Comparison of ENCODE assay signal across 22 cellular contexts in the genomic region with DNA sequence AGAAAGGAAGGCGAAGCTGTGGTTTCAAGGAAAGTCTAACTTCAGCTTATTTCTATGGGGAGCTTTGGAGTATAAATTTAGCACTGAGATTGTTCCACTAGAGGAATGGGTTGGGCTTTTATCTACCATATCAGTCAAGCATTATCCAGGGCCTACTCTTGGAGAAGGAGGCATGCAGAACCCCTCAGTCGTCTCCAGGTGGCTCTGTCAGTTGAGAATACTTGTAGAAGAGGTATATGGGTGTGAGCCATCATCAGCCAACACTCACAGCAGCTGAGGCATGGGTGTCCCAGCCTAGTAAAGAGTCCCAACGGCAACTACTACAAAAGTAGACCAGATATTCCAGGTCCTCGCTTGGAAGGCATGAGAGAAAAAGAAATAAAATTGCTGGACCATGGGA.
DNase-seq lines count a peak whose midpoint lies in the region; ATAC-seq and TF ChIP-seq lines count a peak whose summit lies in the region.
"Had no signal": no experiment of that assay in that cellular context is flagged by ENCODE, and none has a peak within 500 bp of the region (broad histone marks: within the 10 kb centered on the region; RNA-seq: fewer than 3 reads in every experiment).

No MANE protein-coding gene starts in this region.

- no TSS peak for BruUV-seq in Caco-2 (replicated peaks; lab: Mats Ljungman, UMichigan)

- no peak overlapping the region for H3K27ac ChIP-seq in MM.1S (ENCODE audit: low read length)
- H3K27ac ChIP-seq in SU-DHL-6 (ENCODE audit: low read depth, low read length), result no peak overlapping the region
- H3K27ac ChIP-seq in iPS DF 6.9 (ENCODE audit: low read length), result no peak overlapping the region
- H3K27ac ChIP-seq: body of pancreas, heart right ventricle, upper lobe of right lung had no signal

- POLR2A ChIA-PET in Caco-2 (lab: Charles Lee), result no interaction called here

- H3K9me3 ChIP-seq in Caco-2 (no peaks in the 10 kb centered on the region), MM.1S (replicated peaks; ENCODE audit: insufficient read depth, low read length) (no peaks in the 10 kb centered on the region), SU-DHL-6 (ENCODE audit: insufficient read depth, low read length) (no peaks in the 10 kb centered on the region), iPS DF 6.9 (ENCODE audit: control insufficient read depth, insufficient read depth, low read length) (no peaks in the 10 kb centered on the region)
- H3K9me3 ChIP-seq: body of pancreas, HAP-1, MG63, upper lobe of right lung had no signal

- H3K27me3 ChIP-seq in Caco-2 (replicated peaks; ENCODE audit: control insufficient read depth, insufficient read depth, low read length) (no peaks in the 10 kb centered on the region), MM.1S (replicated peaks; ENCODE audit: insufficient read depth, low read length) (no peaks in the 10 kb centered on the region), SU-DHL-6 (ENCODE audit: low read length) (no peaks in the 10 kb centered on the region), iPS DF 6.9 (ENCODE audit: control insufficient read depth, insufficient read depth, low read length) (no peaks in the 10 kb centered on the region)
- H3K27me3 ChIP-seq: body of pancreas, heart right ventricle, upper lobe of right lung had no signal

- H3K4me1 Mint-ChIP-seq in Caco-2 (ENCODE audit: low read depth, unreplicated experiment), result no peaks in the 10 kb centered on the region
- H3K4me1 Mint-ChIP-seq: activated CD4-positive, alpha-beta T cell treated with anti-CD3 and anti-CD28 coated beads for 36 hours; activated naive CD4-positive, alpha-beta T cell treated with anti-CD3 and anti-CD28 coated beads, Interleukin-2, amount 10 ng/mL, durations not matched to agents 7 days and 5 days had no signal

- no peaks in the 10 kb centered on the region for H3K36me3 Mint-ChIP-seq in Caco-2 (ENCODE audit: insufficient read depth, unreplicated experiment)
- H3K36me3 Mint-ChIP-seq: activated naive CD4-positive, alpha-beta T cell treated with anti-CD3 and anti-CD28 coated beads, Interleukin-2, amount 10 ng/mL, durations not matched to agents 7 days and 5 days had no signal

- TF ChIP-seq CTCF in Caco-2 (IDR thresholded peaks at IDR 0.05; ENCODE audit: insufficient read depth in 1 of 2, low read depth in 1 of 2, low read length in 1 of 2, severe bottlenecking in 1 of 2, unreplicated experiment in 1 of 2), result peak in 1 of 2 experiments; percentile 19
- TF ChIP-seq CTCF in MM.1S (IDR thresholded peaks at IDR 0.05; ENCODE audit: low read length), result no peak
- no peak for TF ChIP-seq CTCF in SU-DHL-6 (IDR thresholded peaks at IDR 0.05; ENCODE audit: insufficient read depth, low read length, poor library complexity, severe bottlenecking)
- TF ChIP-seq CTCF in omental fat pad (IDR thresholded peaks at IDR 0.05), result no peak

- no peaks in the 10 kb centered on the region for H3F3A ChIP-seq in MM.1S (ENCODE audit: insufficient read depth, low read length)
- H3F3A ChIP-seq in SU-DHL-6 (ENCODE audit: insufficient read depth), result no peaks in the 10 kb centered on the region

- H3K4me1 ChIP-seq in Caco-2 (no peaks in the 10 kb centered on the region), MM.1S (ENCODE audit: low read length) (no peaks in the 10 kb centered on the region), iPS DF 6.9 (ENCODE audit: control insufficient read depth, insufficient read depth, low read length) (no peaks in the 10 kb centered on the region; the same call in 1 of the 2 replicates)
- H3K4me1 ChIP-seq: body of pancreas, heart right ventricle, upper lobe of right lung had no signal

- no peaks in the 10 kb centered on the region for H3K27me3 Mint-ChIP-seq in Caco-2 (ENCODE audit: insufficient read depth, unreplicated experiment)
- H3K27me3 Mint-ChIP-seq: activated CD4-positive, alpha-beta T cell treated with anti-CD3 and anti-CD28 coated beads for 36 hours; activated naive CD4-positive, alpha-beta T cell treated with anti-CD3 and anti-CD28 coated beads, Interleukin-2, amount 10 ng/mL, durations not matched to agents 7 days and 5 days; stimulated activated naive CD8-positive, alpha-beta T cell treated with anti-CD3 and anti-CD28 coated beads, Interleukin-15, Interleukin-2, amounts not matched to agents 100 ng/mL and 50 ng/mL, for 24 hours had no signal

- DNase-seq in Caco-2 (peak; percentile 9 to 33), MM.1S (peak; percentile 21), iPS DF 6.9 (ENCODE audit: low read depth, low spot score) (peak; percentile 5), omental fat pad (ENCODE audit: low spot score) (no peak)
- DNase-seq: activated CD4-positive, alpha-beta T cell treated with anti-CD3 and anti-CD28 coated beads for 36 hours; activated CD8-positive, alpha-beta memory T cell treated with anti-CD3 and anti-CD28 coated beads, Interleukin-2, amount 50 U/mL, for 48 hours; activated naive CD4-positive, alpha-beta T cell treated with anti-CD3 and anti-CD28 coated beads, Interleukin-2, amount 10 ng/mL, durations not matched to agents 7 days and 5 days; body of pancreas; heart right ventricle; left cardiac atrium; MG63; NCI-H2081; NCI-H524 treated with DMSO at 0.1 percent for 48 hours; right cardiac atrium; upper lobe of right lung had no signal

- H3K4me3 Mint-ChIP-seq in Caco-2 (ENCODE audit: unreplicated experiment), result no peak overlapping the region
- H3K4me3 Mint-ChIP-seq: activated CD4-positive, alpha-beta T cell treated with anti-CD3 and anti-CD28 coated beads for 36 hours; activated naive CD4-positive, alpha-beta T cell treated with anti-CD3 and anti-CD28 coated beads, Interleukin-2, amount 10 ng/mL, durations not matched to agents 7 days and 5 days; stimulated activated naive CD8-positive, alpha-beta T cell treated with anti-CD3 and anti-CD28 coated beads, Interleukin-15, Interleukin-2, amounts not matched to agents 100 ng/mL and 50 ng/mL, for 24 hours; T-helper 2 cell treated with Interferon-gamma antibody and Interleukin-4, amounts not matched to agents 5 μg/mL and 100 μg/mL, for 36 hours had no signal

- H3K4me3 ChIP-seq in Caco-2 (ENCODE audit: low read depth, low read length) (no peak overlapping the region), MM.1S (ENCODE audit: low read length) (no peak overlapping the region), SU-DHL-6 (ENCODE audit: insufficient read depth, low read length, poor library complexity, severe bottlenecking) (no peak overlapping the region), iPS DF 6.9 (ENCODE audit: low read length) (no peak overlapping the region)
- H3K4me3 ChIP-seq: body of pancreas, HAP-1, heart right ventricle, MG63, upper lobe of right lung had no signal

- H3K9ac ChIP-seq in MM.1S (ENCODE audit: low read length) (no peak overlapping the region), SU-DHL-6 (ENCODE audit: low read length) (no peak overlapping the region)

- H3K9me2 ChIP-seq in MM.1S (replicated peaks; ENCODE audit: insufficient read depth, low read length), result no peaks in the 10 kb centered on the region
- no peaks in the 10 kb centered on the region for H3K9me2 ChIP-seq in SU-DHL-6 (replicated peaks; ENCODE audit: insufficient read depth, low read length)

- H3K36me3 ChIP-seq in Caco-2 (ENCODE audit: control insufficient read depth, insufficient read depth, low read length) (no peaks in the 10 kb centered on the region), MM.1S (replicated peaks; ENCODE audit: insufficient read depth, low read length) (no peaks in the 10 kb centered on the region), SU-DHL-6 (ENCODE audit: low read length) (no peaks in the 10 kb centered on the region), iPS DF 6.9 (ENCODE audit: control insufficient read depth, insufficient read depth, low read length) (no peaks in the 10 kb centered on the region)
- H3K36me3 ChIP-seq: HAP-1, heart right ventricle, MG63, upper lobe of right lung had no signal

- H3K79me2 ChIP-seq in MM.1S (ENCODE audit: low read length), result no peaks in the 10 kb centered on the region
- H3K79me2 ChIP-seq in SU-DHL-6 (ENCODE audit: insufficient read depth, low read length), result no peaks in the 10 kb centered on the region

- no peak overlapping the region for H3K27ac Mint-ChIP-seq in Caco-2 (ENCODE audit: unreplicated experiment)
- H3K27ac Mint-ChIP-seq: activated CD4-positive, alpha-beta T cell treated with anti-CD3 and anti-CD28 coated beads for 36 hours; activated naive CD4-positive, alpha-beta T cell treated with anti-CD3 and anti-CD28 coated beads, Interleukin-2, amount 10 ng/mL, durations not matched to agents 7 days and 5 days; stimulated activated naive CD8-positive, alpha-beta T cell treated with anti-CD3 and anti-CD28 coated beads, Interleukin-15, Interleukin-2, amounts not matched to agents 100 ng/mL and 50 ng/mL, for 24 hours; T-helper 2 cell treated with Interferon-gamma antibody and Interleukin-4, amounts not matched to agents 5 μg/mL and 100 μg/mL, for 36 hours had no signal

- H3K9me3 Mint-ChIP-seq in Caco-2 (ENCODE audit: unreplicated experiment), result no peaks in the 10 kb centered on the region
- H3K9me3 Mint-ChIP-seq: T-helper 2 cell treated with Interferon-gamma antibody and Interleukin-4, amounts not matched to agents 5 μg/mL and 100 μg/mL, for 36 hours had no signal

- WGBS in iPS DF 6.9 (ENCODE audit: insufficient coverage, insufficient read length), result no CpG with 5 or more reads among the region's 4 CpGs

- H3K4me2 ChIP-seq in MM.1S (ENCODE audit: low read depth, low read length) (no peak overlapping the region), SU-DHL-6 (ENCODE audit: low read depth, low read length, poor library complexity, severe bottlenecking) (no peak overlapping the region)

- CTCF ChIA-PET in Caco-2 (lab: Charles Lee), result no interaction called here

- intact Hi-C loops in Caco-2 (cut with micrococcal nuclease; ENCODE audit: unreplicated experiment), result no loop called here

- ATAC-seq in omental fat pad (ENCODE audit: low FRiP score) (no peak), HG03159 (IDR thresholded peaks at IDR 0.05; ENCODE audit: unreplicated experiment) (no peak), HG03097 (IDR thresholded peaks at IDR 0.05; ENCODE audit: low FRiP score, unreplicated experiment) (no peak), GM18861 (IDR thresholded peaks at IDR 0.05; ENCODE audit: unreplicated experiment) (no peak)
- ATAC-seq: activated CD4-positive, alpha-beta T cell treated with anti-CD3 and anti-CD28 coated beads for 36 hours; body of pancreas; heart right ventricle; left cardiac atrium; upper lobe of right lung had no signal

- H2AFZ ChIP-seq in MM.1S (ENCODE audit: low read length), result no peak overlapping the region
- H2AFZ ChIP-seq in SU-DHL-6 (ENCODE audit: low read depth, low read length, severe bottlenecking), result peak overlapping the region; percentile 34

- H4K20me1 ChIP-seq in MM.1S (ENCODE audit: insufficient read depth, low read length), result no peaks in the 10 kb centered on the region
- H4K20me1 ChIP-seq in SU-DHL-6 (ENCODE audit: low read depth, low read length), result no peaks in the 10 kb centered on the region
